Comparison of ENCODE assay signal across 23 cellular contexts in genomic region chrY:8809076-8809475, GRCh38.
"Had no signal": no experiment of that assay in that cellular context is flagged by ENCODE, and none has a peak within 500 bp of the region (broad histone marks: within the 10 kb centered on the region; RNA-seq: fewer than 3 reads in every experiment).

No MANE protein-coding gene starts in this region.

- H3K4me1 ChIP-seq: parathyroid adenoma, right lobe of liver, transverse colon, upper lobe of right lung, uterus had no signal

- DNase-seq: dermis blood vessel endothelial cell; effector memory CD4-positive, alpha-beta T cell; esophagus squamous epithelium; naive B cell; right lobe of liver; stimulated activated CD4-positive, alpha-beta T cell treated with anti-CD3 and anti-CD28 coated beads, Interleukin-12 subunit alpha, Interleukin-12 subunit beta, amount 100 ng/mL, for 4 hours; stimulated activated CD4-positive, alpha-beta T cell treated with anti-CD3 and anti-CD28 coated beads, Interleukin-1b, Interleukin-23, amount 100 ng/mL, for 48 hours; stimulated activated CD4-positive, alpha-beta T cell treated with anti-CD3 and anti-CD28 coated beads, Interleukin-4, amount 100 ng/mL, for 1 hour; stimulated activated CD8-positive, alpha-beta memory T cell treated with anti-CD3 and anti-CD28 coated beads, Interleukin-4, amount 100 ng/mL, for 48 hours; stimulated activated naive CD4-positive, alpha-beta T cell; stimulated activated naive CD8-positive, alpha-beta T cell treated with anti-CD3 and anti-CD28 coated beads, Interleukin-15, amount 100 ng/mL, for 72 hours; transverse colon; upper lobe of right lung; uterus had no signal

- H3K27ac ChIP-seq: coronary artery, parathyroid adenoma, right lobe of liver, suprapubic skin, transverse colon, upper lobe of right lung, uterus had no signal

- H3K4me3 Mint-ChIP-seq: memory B cell; naive B cell; natural killer cell treated with Interleukin-12 subunit alpha and Interleukin-12 subunit beta and Interleukin-15 and Interleukin-18, amount 100 ng/mL, for 72 hours; neural crest cell; stimulated activated naive CD8-positive, alpha-beta T cell treated with anti-CD3 and anti-CD28 coated beads, Interleukin-15, amount 100 ng/mL, for 72 hours had no signal

- H3K9ac ChIP-seq: parathyroid adenoma had no signal

- H3K4me2 ChIP-seq: smooth muscle cell had no signal

- H3K9me3 Mint-ChIP-seq: natural killer cell treated with Interleukin-12 subunit alpha and Interleukin-12 subunit beta and Interleukin-15 and Interleukin-18, amount 100 ng/mL, for 72 hours; neural crest cell; stimulated activated naive CD8-positive, alpha-beta T cell treated with anti-CD3 and anti-CD28 coated beads, Interleukin-15, amount 100 ng/mL, for 72 hours had no signal

- H3K36me3 ChIP-seq: esophagus squamous epithelium, right lobe of liver, suprapubic skin, transverse colon, upper lobe of right lung, uterus had no signal

- H3K9me3 ChIP-seq: esophagus squamous epithelium, right lobe of liver, suprapubic skin, transverse colon, upper lobe of right lung, uterus had no signal

- H3K27ac Mint-ChIP-seq: memory B cell; naive B cell; natural killer cell treated with Interleukin-12 subunit alpha and Interleukin-12 subunit beta and Interleukin-15 and Interleukin-18, amount 100 ng/mL, for 72 hours; progenitor cell of endocrine pancreas; stimulated activated naive CD8-positive, alpha-beta T cell treated with anti-CD3 and anti-CD28 coated beads, Interleukin-15, amount 100 ng/mL, for 72 hours had no signal

- H2AFZ ChIP-seq: parathyroid adenoma had no signal

- H3K4me3 ChIP-seq: coronary artery, esophagus squamous epithelium, lung, right lobe of liver, smooth muscle cell, suprapubic skin, transverse colon, upper lobe of right lung, uterus had no signal

- H3K27me3 ChIP-seq: esophagus squamous epithelium, right lobe of liver, suprapubic skin, transverse colon, upper lobe of right lung, uterus had no signal

- H3K27me3 Mint-ChIP-seq: naive B cell; natural killer cell treated with Interleukin-12 subunit alpha and Interleukin-12 subunit beta and Interleukin-15 and Interleukin-18, amount 100 ng/mL, for 72 hours; progenitor cell of endocrine pancreas; stimulated activated naive CD8-positive, alpha-beta T cell treated with anti-CD3 and anti-CD28 coated beads, Interleukin-15, amount 100 ng/mL, for 72 hours had no signal

- H3K4me1 Mint-ChIP-seq: neural crest cell; stimulated activated naive CD8-positive, alpha-beta T cell treated with anti-CD3 and anti-CD28 coated beads, Interleukin-15, amount 100 ng/mL, for 72 hours had no signal

- H3K79me2 ChIP-seq: parathyroid adenoma had no signal

- H3K36me3 Mint-ChIP-seq: memory B cell; naive B cell; natural killer cell treated with Interleukin-12 subunit alpha and Interleukin-12 subunit beta and Interleukin-15 and Interleukin-18, amount 100 ng/mL, for 72 hours had no signal
